ENCODE assay signal across 1 cellular context in genomic region chr1:205351984-205352713, GRCh38.
TF ChIP-seq lines count a peak whose summit lies in the region.

No MANE protein-coding gene starts in this region.

TF ChIP-seq in HEK293, 187 proteins besides CTCF, POLR2A, EP300 and RAD21 (continued from another document and continues in another):
- TF ChIP-seq ZNF148 (tag by site-specific recombination; IDR thresholded peaks at IDR 0.05; ENCODE audit: borderline replicate concordance) (no peak), ZNF202 (tag by site-specific recombination; IDR thresholded peaks at IDR 0.05; ENCODE audit: borderline replicate concordance) (no peak), ZNF677 (tag by site-specific recombination; IDR thresholded peaks at IDR 0.05) (no peak), ZNF514 (tag by site-specific recombination; IDR thresholded peaks at IDR 0.05) (no peak), GLI2 (tag by site-specific recombination; IDR thresholded peaks at IDR 0.05; ENCODE audit: borderline replicate concordance, low read depth) (no peak), ZFP3 (tag by site-specific recombination; IDR thresholded peaks at IDR 0.05; ENCODE audit: low read depth) (no peak), PRDM6 (tag by site-specific recombination; IDR thresholded peaks at IDR 0.05) (no peak), ZNF248 (tag by site-specific recombination; IDR thresholded peaks at IDR 0.05) (no peak), INSM2 (tag by site-specific recombination; IDR thresholded peaks at IDR 0.05) (no peak), ZNF26 (tag by site-specific recombination; IDR thresholded peaks at IDR 0.05) (no peak), ZNF19 (tag by site-specific recombination; IDR thresholded peaks at IDR 0.05; ENCODE audit: low read depth) (no peak), ZNF311 (tag by site-specific recombination; IDR thresholded peaks at IDR 0.05; ENCODE audit: borderline replicate concordance) (no peak), ZNF426 (tag by site-specific recombination; IDR thresholded peaks at IDR 0.05) (no peak), ZNF776 (tag by site-specific recombination; IDR thresholded peaks at IDR 0.05; ENCODE audit: borderline replicate concordance) (no peak), AEBP2 (tag by site-specific recombination; IDR thresholded peaks at IDR 0.05; ENCODE audit: borderline replicate concordance) (no peak), ZNF830 (tag by site-specific recombination; IDR thresholded peaks at IDR 0.05; ENCODE audit: low read depth) (no peak), ZFHX2 (tag by site-specific recombination; conservative IDR thresholded peaks at IDR 0.05) (peak; percentile 53; the same call in 1 of the 2 replicates), ZNF518A (tag by site-specific recombination; conservative IDR thresholded peaks at IDR 0.05; ENCODE audit: low read depth) (no peak), ZBTB44 (tag by site-specific recombination; IDR thresholded peaks at IDR 0.05) (peak; percentile 95), ZNF571 (tag by site-specific recombination; IDR thresholded peaks at IDR 0.05) (no peak), ZNF354C (tag by site-specific recombination; IDR thresholded peaks at IDR 0.05; ENCODE audit: borderline replicate concordance, low read depth) (no peak), ZSCAN30 (tag by site-specific recombination; IDR thresholded peaks at IDR 0.05) (no peak), HOXD13 (CRISPR knock-in tag; IDR thresholded peaks at IDR 0.05; ENCODE audit: borderline replicate concordance) (no peak), KLF8 (tag by site-specific recombination; IDR thresholded peaks at IDR 0.05) (peak; percentile 38; the same call in 1 of the 2 replicates), ZBTB21 (tag by site-specific recombination; IDR thresholded peaks at IDR 0.05) (no peak), ZNF791 (tag by site-specific recombination; IDR thresholded peaks at IDR 0.05) (no peak), ZNF391 (tag by site-specific recombination; IDR thresholded peaks at IDR 0.05; ENCODE audit: borderline replicate concordance, low read depth) (no peak), ZBTB7A (tag by site-specific recombination; IDR thresholded peaks at IDR 0.05; ENCODE audit: low read depth) (no peak), REST (tag by site-specific recombination; IDR thresholded peaks at IDR 0.05) (no peak), WT1 (tag by site-specific recombination; IDR thresholded peaks at IDR 0.05) (peak; percentile 54), ZBTB20 (tag by site-specific recombination; IDR thresholded peaks at IDR 0.05) (no peak), ZSCAN16 (tag by site-specific recombination; IDR thresholded peaks at IDR 0.05) (no peak), GFI1B (tag by site-specific recombination; IDR thresholded peaks at IDR 0.05) (no peak), ZNF600 (tag by site-specific recombination; IDR thresholded peaks at IDR 0.05) (peak; percentile 79), ZNF169 (tag by site-specific recombination; IDR thresholded peaks at IDR 0.05) (no peak), ZSCAN23 (tag by site-specific recombination; IDR thresholded peaks at IDR 0.05) (peak; percentile 25; the same call in 1 of the 2 replicates), ZNF658 (tag by site-specific recombination; IDR thresholded peaks at IDR 0.05) (no peak), ZNF239 (tag by site-specific recombination; IDR thresholded peaks at IDR 0.05) (no peak), ZNF624 (tag by site-specific recombination; IDR thresholded peaks at IDR 0.05) (no peak), TRIM28 (IDR thresholded peaks at IDR 0.05; ENCODE audit: borderline replicate concordance, low read length) (peak; percentile 38; the same call in 1 of the 2 replicates), ZBTB1 (tag by site-specific recombination; IDR thresholded peaks at IDR 0.05) (no peak), BCL6B (tag by site-specific recombination; IDR thresholded peaks at IDR 0.05) (no peak)
